In the genomic region with DNA sequence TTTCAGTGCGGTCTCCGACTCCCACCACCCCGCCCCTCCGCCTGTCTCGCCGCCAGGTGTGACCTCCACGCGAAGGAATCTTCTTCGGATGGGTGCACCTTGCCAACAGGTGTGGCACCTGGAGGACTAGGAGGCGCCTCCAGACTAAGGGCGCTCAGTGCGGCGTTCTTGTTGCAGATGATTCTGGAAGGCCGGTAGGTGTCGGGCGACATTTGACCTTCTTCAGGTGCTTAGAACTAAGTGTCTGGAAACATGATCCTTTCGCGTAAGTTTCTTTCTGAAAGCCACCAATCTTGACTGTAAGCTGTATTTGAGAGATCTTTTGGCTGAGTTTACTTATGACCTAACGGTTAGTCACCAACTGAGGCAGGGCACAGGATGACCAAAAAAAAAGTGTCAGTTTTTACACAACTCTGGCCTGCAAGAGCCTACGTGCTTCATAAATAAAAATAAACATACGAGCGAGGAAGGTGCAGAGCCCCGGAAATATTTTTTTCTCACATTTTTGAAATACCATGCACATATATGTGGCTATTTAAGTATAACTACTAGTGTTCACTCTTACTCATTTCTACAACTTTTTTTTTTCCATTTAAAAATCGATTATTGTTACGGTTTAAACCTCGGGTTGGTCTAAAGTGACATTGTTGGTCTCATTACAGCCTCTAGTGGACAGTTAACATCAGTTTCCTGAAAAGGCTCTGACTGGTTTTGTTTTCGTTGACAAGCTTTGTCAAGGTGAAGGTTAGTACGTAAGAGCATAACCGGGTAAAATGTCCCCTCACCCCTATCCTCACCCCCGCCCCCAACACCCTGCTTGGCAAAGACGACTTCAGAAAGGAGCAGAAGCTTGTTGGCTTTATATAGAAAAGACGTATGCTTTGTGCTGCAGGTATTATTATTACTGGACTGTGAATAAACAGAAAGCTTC, we compare ENCODE assay signal across 1 cellular context.
TF ChIP-seq lines count a peak whose summit lies in the region.

No MANE protein-coding gene starts in this region.

TF ChIP-seq in HepG2, 621 proteins besides CTCF, POLR2A, EP300 and RAD21 (continued from another document and continues in another):
- TF ChIP-seq PRDM4 (CRISPR knock-in tag; IDR thresholded peaks at IDR 0.05; ENCODE audit: borderline replicate concordance) (no peak), FOXM1 (CRISPR knock-in tag; IDR thresholded peaks at IDR 0.05) (no peak), ZNF256 (CRISPR knock-in tag; conservative IDR thresholded peaks at IDR 0.05) (no peak), ZNF652 (CRISPR knock-in tag; IDR thresholded peaks at IDR 0.05; ENCODE audit: borderline replicate concordance, low read depth) (peak; percentile 43; the same call in 1 of the 2 replicates), HNRNPUL1 (IDR thresholded peaks at IDR 0.05; ENCODE audit: low read depth, low read length) (no peak), MTA3 (CRISPR knock-in tag; IDR thresholded peaks at IDR 0.05) (no peak), ZNF589 (CRISPR knock-in tag; conservative IDR thresholded peaks at IDR 0.05) (no peak), ZNF761 (CRISPR knock-in tag; conservative IDR thresholded peaks at IDR 0.05) (no peak), KLF11 (CRISPR knock-in tag; IDR thresholded peaks at IDR 0.05) (no peak), ZMAT3 (CRISPR knock-in tag; conservative IDR thresholded peaks at IDR 0.05) (no peak), ZNF383 (CRISPR knock-in tag; IDR thresholded peaks at IDR 0.05; ENCODE audit: borderline replicate concordance) (no peak), ZFP90 (CRISPR knock-in tag; IDR thresholded peaks at IDR 0.05; ENCODE audit: borderline replicate concordance) (no peak; the same call in 1 of the 2 replicates), BRD4 (CRISPR knock-in tag; IDR thresholded peaks at IDR 0.05) (no peak), MATR3 (CRISPR knock-in tag; IDR thresholded peaks at IDR 0.05) (no peak), ATRX (CRISPR knock-in tag; IDR thresholded peaks at IDR 0.05; ENCODE audit: borderline replicate concordance) (no peak), FOXC1 (CRISPR knock-in tag; IDR thresholded peaks at IDR 0.05; ENCODE audit: borderline replicate concordance) (no peak), ZBTB40 (IDR thresholded peaks at IDR 0.05) (no peak), ZBTB40 (CRISPR knock-in tag; IDR thresholded peaks at IDR 0.05) (no peak), KDM2A (CRISPR knock-in tag; IDR thresholded peaks at IDR 0.05; ENCODE audit: borderline replicate concordance, low read depth) (no peak), NAIF1 (CRISPR knock-in tag; IDR thresholded peaks at IDR 0.05; ENCODE audit: borderline replicate concordance) (0 out of 2 replicates have a peak, but pooled peaks have one; percentile 47)
- TF ChIP-seq, protein P1, sequence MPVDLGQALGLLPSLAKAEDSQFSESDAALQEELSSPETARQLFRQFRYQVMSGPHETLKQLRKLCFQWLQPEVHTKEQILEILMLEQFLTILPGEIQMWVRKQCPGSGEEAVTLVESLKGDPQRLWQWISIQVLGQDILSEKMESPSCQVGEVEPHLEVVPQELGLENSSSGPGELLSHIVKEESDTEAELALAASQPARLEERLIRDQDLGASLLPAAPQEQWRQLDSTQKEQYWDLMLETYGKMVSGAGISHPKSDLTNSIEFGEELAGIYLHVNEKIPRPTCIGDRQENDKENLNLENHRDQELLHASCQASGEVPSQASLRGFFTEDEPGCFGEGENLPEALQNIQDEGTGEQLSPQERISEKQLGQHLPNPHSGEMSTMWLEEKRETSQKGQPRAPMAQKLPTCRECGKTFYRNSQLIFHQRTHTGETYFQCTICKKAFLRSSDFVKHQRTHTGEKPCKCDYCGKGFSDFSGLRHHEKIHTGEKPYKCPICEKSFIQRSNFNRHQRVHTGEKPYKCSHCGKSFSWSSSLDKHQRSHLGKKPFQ (CRISPR knock-in tag; IDR thresholded peaks at IDR 0.05; ENCODE audit: insufficient replicate concordance), result peak; percentile 1
- TF ChIP-seq, protein P2, sequence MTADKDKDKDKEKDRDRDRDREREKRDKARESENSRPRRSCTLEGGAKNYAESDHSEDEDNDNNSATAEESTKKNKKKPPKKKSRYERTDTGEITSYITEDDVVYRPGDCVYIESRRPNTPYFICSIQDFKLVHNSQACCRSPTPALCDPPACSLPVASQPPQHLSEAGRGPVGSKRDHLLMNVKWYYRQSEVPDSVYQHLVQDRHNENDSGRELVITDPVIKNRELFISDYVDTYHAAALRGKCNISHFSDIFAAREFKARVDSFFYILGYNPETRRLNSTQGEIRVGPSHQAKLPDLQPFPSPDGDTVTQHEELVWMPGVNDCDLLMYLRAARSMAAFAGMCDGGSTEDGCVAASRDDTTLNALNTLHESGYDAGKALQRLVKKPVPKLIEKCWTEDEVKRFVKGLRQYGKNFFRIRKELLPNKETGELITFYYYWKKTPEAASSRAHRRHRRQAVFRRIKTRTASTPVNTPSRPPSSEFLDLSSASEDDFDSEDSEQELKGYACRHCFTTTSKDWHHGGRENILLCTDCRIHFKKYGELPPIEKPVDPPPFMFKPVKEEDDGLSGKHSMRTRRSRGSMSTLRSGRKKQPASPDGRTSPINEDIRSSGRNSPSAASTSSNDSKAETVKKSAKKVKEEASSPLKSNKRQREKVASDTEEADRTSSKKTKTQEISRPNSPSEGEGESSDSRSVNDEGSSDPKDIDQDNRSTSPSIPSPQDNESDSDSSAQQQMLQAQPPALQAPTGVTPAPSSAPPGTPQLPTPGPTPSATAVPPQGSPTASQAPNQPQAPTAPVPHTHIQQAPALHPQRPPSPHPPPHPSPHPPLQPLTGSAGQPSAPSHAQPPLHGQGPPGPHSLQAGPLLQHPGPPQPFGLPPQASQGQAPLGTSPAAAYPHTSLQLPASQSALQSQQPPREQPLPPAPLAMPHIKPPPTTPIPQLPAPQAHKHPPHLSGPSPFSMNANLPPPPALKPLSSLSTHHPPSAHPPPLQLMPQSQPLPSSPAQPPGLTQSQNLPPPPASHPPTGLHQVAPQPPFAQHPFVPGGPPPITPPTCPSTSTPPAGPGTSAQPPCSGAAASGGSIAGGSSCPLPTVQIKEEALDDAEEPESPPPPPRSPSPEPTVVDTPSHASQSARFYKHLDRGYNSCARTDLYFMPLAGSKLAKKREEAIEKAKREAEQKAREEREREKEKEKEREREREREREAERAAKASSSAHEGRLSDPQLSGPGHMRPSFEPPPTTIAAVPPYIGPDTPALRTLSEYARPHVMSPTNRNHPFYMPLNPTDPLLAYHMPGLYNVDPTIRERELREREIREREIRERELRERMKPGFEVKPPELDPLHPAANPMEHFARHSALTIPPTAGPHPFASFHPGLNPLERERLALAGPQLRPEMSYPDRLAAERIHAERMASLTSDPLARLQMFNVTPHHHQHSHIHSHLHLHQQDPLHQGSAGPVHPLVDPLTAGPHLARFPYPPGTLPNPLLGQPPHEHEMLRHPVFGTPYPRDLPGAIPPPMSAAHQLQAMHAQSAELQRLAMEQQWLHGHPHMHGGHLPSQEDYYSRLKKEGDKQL (CRISPR knock-in tag; IDR thresholded peaks at IDR 0.05; ENCODE audit: low read depth), result no peak
- TF ChIP-seq, protein P3, sequence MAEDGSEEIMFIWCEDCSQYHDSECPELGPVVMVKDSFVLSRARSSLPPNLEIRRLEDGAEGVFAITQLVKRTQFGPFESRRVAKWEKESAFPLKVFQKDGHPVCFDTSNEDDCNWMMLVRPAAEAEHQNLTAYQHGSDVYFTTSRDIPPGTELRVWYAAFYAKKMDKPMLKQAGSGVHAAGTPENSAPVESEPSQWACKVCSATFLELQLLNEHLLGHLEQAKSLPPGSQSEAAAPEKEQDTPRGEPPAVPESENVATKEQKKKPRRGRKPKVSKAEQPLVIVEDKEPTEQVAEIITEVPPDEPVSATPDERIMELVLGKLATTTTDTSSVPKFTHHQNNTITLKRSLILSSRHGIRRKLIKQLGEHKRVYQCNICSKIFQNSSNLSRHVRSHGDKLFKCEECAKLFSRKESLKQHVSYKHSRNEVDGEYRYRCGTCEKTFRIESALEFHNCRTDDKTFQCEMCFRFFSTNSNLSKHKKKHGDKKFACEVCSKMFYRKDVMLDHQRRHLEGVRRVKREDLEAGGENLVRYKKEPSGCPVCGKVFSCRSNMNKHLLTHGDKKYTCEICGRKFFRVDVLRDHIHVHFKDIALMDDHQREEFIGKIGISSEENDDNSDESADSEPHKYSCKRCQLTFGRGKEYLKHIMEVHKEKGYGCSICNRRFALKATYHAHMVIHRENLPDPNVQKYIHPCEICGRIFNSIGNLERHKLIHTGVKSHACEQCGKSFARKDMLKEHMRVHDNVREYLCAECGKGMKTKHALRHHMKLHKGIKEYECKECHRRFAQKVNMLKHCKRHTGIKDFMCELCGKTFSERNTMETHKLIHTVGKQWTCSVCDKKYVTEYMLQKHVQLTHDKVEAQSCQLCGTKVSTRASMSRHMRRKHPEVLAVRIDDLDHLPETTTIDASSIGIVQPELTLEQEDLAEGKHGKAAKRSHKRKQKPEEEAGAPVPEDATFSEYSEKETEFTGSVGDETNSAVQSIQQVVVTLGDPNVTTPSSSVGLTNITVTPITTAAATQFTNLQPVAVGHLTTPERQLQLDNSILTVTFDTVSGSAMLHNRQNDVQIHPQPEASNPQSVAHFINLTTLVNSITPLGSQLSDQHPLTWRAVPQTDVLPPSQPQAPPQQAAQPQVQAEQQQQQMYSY (CRISPR knock-in tag; IDR thresholded peaks at IDR 0.05), result no peak
